Comparison of ENCODE assay signal across 1 cellular context in the genomic region with DNA sequence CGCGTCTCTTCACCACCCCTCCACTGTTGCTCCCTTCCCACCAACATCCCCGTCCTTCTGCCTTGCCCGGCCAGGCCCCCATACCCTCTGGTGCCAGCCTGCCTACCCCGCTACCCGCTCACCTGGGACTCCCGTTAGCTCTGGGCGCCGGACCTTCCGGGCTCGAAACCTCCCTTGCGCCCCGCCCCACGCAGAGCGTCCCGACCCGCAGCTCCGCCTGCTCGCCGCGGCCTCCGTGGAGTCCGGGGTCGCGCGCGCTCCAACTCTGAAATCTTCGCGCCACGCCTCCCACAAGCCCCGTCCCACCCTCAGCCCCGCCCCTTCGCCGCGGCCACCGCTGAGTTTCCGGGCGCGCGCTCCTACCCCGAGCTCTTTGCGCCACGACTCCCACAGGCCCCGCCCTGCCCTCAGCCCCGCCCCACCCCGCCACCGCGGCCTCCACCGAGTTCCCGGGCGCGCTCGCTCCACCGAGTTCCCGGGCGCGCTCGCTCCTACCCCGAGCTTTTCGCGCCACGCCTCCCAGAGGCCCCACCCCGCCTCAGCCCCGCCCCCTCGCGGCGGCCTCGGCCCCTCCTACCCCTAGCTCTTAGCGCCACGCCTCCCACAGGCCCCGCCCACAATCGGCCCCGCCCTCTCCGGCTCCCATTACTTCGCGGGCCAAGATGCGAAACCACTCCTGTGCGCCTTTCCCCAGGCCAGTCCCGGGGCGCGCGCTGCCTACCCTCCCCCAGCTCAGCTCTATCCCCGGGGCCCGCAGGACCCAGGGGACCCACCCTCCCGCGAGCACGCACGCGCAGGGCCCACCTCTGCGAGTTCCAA.
TF ChIP-seq lines count a peak whose summit lies in the region.

A gene (minus strand): TSS at position 267 of the 819 bp plus-strand sequence. CDS start 5,617 bp downstream, outside the sequence.

TF ChIP-seq in A549, 52 proteins besides CTCF, POLR2A, EP300 and RAD21 (continued from another document):
- TF ChIP-seq, protein P1, sequence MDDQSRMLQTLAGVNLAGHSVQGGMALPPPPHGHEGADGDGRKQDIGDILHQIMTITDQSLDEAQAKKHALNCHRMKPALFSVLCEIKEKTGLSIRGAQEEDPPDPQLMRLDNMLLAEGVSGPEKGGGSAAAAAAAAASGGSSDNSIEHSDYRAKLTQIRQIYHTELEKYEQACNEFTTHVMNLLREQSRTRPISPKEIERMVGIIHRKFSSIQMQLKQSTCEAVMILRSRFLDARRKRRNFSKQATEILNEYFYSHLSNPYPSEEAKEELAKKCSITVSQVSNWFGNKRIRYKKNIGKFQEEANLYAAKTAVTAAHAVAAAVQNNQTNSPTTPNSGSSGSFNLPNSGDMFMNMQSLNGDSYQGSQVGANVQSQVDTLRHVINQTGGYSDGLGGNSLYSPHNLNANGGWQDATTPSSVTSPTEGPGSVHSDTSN (IDR thresholded peaks at IDR 0.05), result no peak
- TF ChIP-seq HOXB5 (CRISPR knock-in tag; IDR thresholded peaks at IDR 0.05) (no peak), FOSL2 (IDR thresholded peaks at IDR 0.05) (no peak), FOSL2 (CRISPR knock-in tag; IDR thresholded peaks at IDR 0.05) (no peak), MAFK (IDR thresholded peaks at IDR 0.05; ENCODE audit: partially characterized antibody) (no peak), RCOR1 (IDR thresholded peaks at IDR 0.05; ENCODE audit: low read depth, low read length) (no peak), RARB (CRISPR knock-in tag; IDR thresholded peaks at IDR 0.05) (no peak)
- TF ChIP-seq, protein P2, sequence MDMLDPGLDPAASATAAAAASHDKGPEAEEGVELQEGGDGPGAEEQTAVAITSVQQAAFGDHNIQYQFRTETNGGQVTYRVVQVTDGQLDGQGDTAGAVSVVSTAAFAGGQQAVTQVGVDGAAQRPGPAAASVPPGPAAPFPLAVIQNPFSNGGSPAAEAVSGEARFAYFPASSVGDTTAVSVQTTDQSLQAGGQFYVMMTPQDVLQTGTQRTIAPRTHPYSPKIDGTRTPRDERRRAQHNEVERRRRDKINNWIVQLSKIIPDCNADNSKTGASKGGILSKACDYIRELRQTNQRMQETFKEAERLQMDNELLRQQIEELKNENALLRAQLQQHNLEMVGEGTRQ (IDR thresholded peaks at IDR 0.05), result no peak
